Comparison of ENCODE assay signal across 22 cellular contexts in the genomic region with DNA sequence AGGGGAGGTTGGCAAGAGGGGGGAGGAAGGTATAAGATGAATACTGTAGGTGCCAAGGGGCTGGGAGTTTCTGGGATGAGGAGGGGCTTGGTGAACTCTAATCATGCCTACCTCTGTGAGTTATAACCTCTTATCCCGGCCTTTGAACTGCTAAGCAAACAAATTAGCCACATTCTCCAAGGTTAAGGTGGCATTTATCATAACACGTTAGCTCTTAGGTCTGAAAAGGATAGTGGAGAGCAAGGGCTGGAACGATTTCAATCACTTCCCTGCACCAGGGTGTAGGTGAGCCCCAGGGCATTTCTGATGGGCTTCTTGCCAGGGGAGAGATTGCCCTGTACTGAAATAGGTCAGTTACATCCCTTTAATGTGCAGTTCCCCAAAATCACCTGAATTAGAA. TPM values are rescaled to one million over a fixed set of nuclear protein-coding genes. Genes with fewer than 3 reads are reported as not detected.
A peak's percentile ranks its signal among the peaks of the same experiment; 100 is the strongest.
DNase-seq lines count a peak whose midpoint lies in the region; ATAC-seq and TF ChIP-seq lines count a peak whose summit lies in the region.
"Had no signal": no experiment of that assay in that cellular context is flagged by ENCODE, and none has a peak within 500 bp of the region (broad histone marks: within the 10 kb centered on the region; RNA-seq: fewer than 3 reads in every experiment).

No MANE protein-coding gene starts in this region.

- H3K9me3 ChIP-seq in lung (ENCODE audit: control insufficient read depth in 2 of 2, insufficient read depth in 1 of 2, low read length in 1 of 2): no peaks in the 10 kb centered on the region
- H3K9me3 ChIP-seq: HAP-1, MG63, prostate gland had no signal

- no peaks in the 10 kb centered on the region for H3K27me3 ChIP-seq in lung (ENCODE audit: control insufficient read depth, insufficient read depth)

- no peaks in the 10 kb centered on the region for H3K36me3 ChIP-seq in lung (ENCODE audit: control insufficient read depth in 2 of 2, insufficient read depth in 2 of 2, low read length in 2 of 2)
- H3K36me3 ChIP-seq: HAP-1, MG63, prostate gland, WERI-Rb-1 had no signal

- peaks cover 0 to 5% of the 10 kb centered on the region in 2 donors for H3K4me1 ChIP-seq in lung (ENCODE audit: control insufficient read depth in 2 of 2, insufficient read depth in 2 of 2, low read length in 2 of 2)
- H3K4me1 ChIP-seq: HAP-1, prostate gland had no signal

- TF ChIP-seq CTCF in lung (IDR thresholded peaks at IDR 0.05; ENCODE audit: control extremely low read depth, extremely low read depth): no peak

- H3K4me3 ChIP-seq in lung: no peak overlapping the region
- H3K4me3 ChIP-seq: HAP-1, MG63, prostate gland, skin epidermis had no signal

- WGBS in lung, 2 donors: 40 to 68% methylated on average over 3 of the region's 3 CpGs

- DNase-seq in DMS79 (lab: John Stamatoyannopoulos, UW) (peak; percentile 52), M059J (ENCODE audit: low read depth) (peak; percentile 56), NCI-H345 treated with DMSO at 0.1 percent for 48 hours (lab: John Stamatoyannopoulos, UW; ENCODE audit: unreplicated experiment) (peak; percentile 3), lung (ENCODE audit: low spot score) (peak; percentile 79), NCI-H2227 treated with DMSO at 0.1 percent for 48 hours (lab: John Stamatoyannopoulos, UW) (no peak), AG20443 (ENCODE audit: low spot score) (no peak)
- DNase-seq: activated CD4-positive, alpha-beta T cell treated with anti-CD3 and anti-CD28 coated beads, Interleukin-2, amount 50 U/mL, for 48 hours; activated gamma-delta T cell; activated T-cell treated with anti-CD3 and anti-CD28 coated beads for 4 hours; CD8-positive, alpha-beta T cell; cortex of kidney; left ventricle myocardium superior; MG63; NCI-H2171; stimulated activated naive CD4-positive, alpha-beta T cell; T-helper 2 cell; WERI-Rb-1 had no signal

- H3K27ac ChIP-seq in lung (ENCODE audit: low read depth in 1 of 2, low read length in 1 of 2): peak overlapping the region in 1 of 2 donors; percentile 21
- H3K27ac ChIP-seq: prostate gland, skin epidermis, WERI-Rb-1 had no signal

- ATAC-seq in lung (ENCODE audit: insufficient read depth, low FRiP score) (peak; percentile 58), HG03025 (IDR thresholded peaks at IDR 0.05; ENCODE audit: low FRiP score, unreplicated experiment) (no peak)
- ATAC-seq: CD8-positive, alpha-beta T cell; left ventricle myocardium superior; Panc1 had no signal

RNA-seq across cellular contexts. Expression of a gene that starts 28.6 kb away (rescaled TPM):
- total RNA-seq in M059J (2014; rRNA removed; shearing (Covaris generic)): 0.52 and 0.84 TPM in 2 replicates
- total RNA-seq in lung: 100 to 1,000 TPM in 1 of 2 donors, 10 to 100 TPM in 1; 22.0 to 337 TPM
- 100 to 1,000 TPM in 1 of 2 donors, 10 to 100 TPM in 1; 21.1 to 199 TPM for polyA plus RNA-seq in lung
- total RNA-seq: CD8-positive, alpha-beta T cell had no signal

Comparison
In these comparisons a context has a peak if more than half of its experiments do, and no peak if none do; other contexts are left out.
1. DNase-seq: peak in DMS79 (single experiment), M059J (single experiment), NCI-H345 treated with DMSO at 0.1 percent for 48 hours (single experiment) and lung (single experiment); none in NCI-H2227 treated with DMSO at 0.1 percent for 48 hours (single experiment) and AG20443 (single experiment).
2. RNA of a gene that starts 28.6 kb away (total RNA-seq): 22.0 to 337 TPM in lung; 0.52 to 0.84 TPM in M059J; every median in the first group is over 10 times any median in the second.